Comparison of ENCODE assay signal across 17 cellular contexts in genomic region chr9:117092582-117092981, GRCh38.
A peak's percentile ranks its signal among the peaks of the same experiment; 100 is the strongest.
DNase-seq lines count a peak whose midpoint lies in the region; ATAC-seq, FAIRE-seq and TF ChIP-seq lines count a peak whose summit lies in the region.
"Had no signal": no experiment of that assay in that cellular context is flagged by ENCODE, and none has a peak within 500 bp of the region (broad histone marks: within the 10 kb centered on the region; RNA-seq: fewer than 3 reads in every experiment).

No MANE protein-coding gene starts in this region.

- in situ Hi-C loops in HepG2 (cut with HindIII; ENCODE audit: extremely low pct_ligation_motif_present, low pct_unique_long_range_greater_than_20kb) = no loop called here

- no peaks in the 10 kb centered on the region for H4K20me1 ChIP-seq in HepG2 (ENCODE audit: insufficient read depth, low read length)

- DNase-seq in HepG2 (ENCODE audit: low spot score) = no peak
- no peak for DNase-seq in right lobe of liver
- peak; percentile 4 for DNase-seq in T1000 (lab: John Stamatoyannopoulos, UW)
- DNase-seq in foreskin keratinocyte = peak in 1 of 2 donors; percentile 64
- no peak for DNase-seq in COLO668 (lab: John Stamatoyannopoulos, UW; ENCODE audit: unreplicated experiment)
- DNase-seq in epidermal melanocyte (ENCODE audit: insufficient read length, low spot score) = no peak
- no peak for DNase-seq in T-helper 9 cell
- no peak for DNase-seq in NCI-H345 treated with DMSO at 0.1 percent for 48 hours (lab: John Stamatoyannopoulos, UW; ENCODE audit: unreplicated experiment)
- DNase-seq: activated effector memory CD4-positive, alpha-beta T cell treated with anti-CD3 and anti-CD28 coated beads, Interleukin-2, amount 50 U/mL, for 16 hours; anterior cingulate cortex; dermis blood vessel endothelial cell; H7; NCI-H1048; stimulated activated CD4-positive, alpha-beta T cell treated with anti-CD3 and anti-CD28 coated beads, Interleukin-4, amount 100 ng/mL, for 24 hours; tibial artery had no signal

- TF ChIP-seq CTCF in HepG2 (CRISPR knock-in tag; IDR thresholded peaks at IDR 0.05) (no peak), right lobe of liver (IDR thresholded peaks at IDR 0.05) (no peak), foreskin keratinocyte (conservative IDR thresholded peaks at IDR 0.05) (no peak)

- TF ChIP-seq POLR2A in HepG2 (IDR thresholded peaks at IDR 0.05; ENCODE audit: insufficient read depth in 1 of 2, low read depth in 2 of 2, low read length in 2 of 2) (no peak), right lobe of liver (IDR thresholded peaks at IDR 0.05) (no peak)

- H3K9me3 ChIP-seq in HepG2 (ENCODE audit: low read length) (no peaks in the 10 kb centered on the region), right lobe of liver (no peaks in the 10 kb centered on the region)
- H3K9me3 ChIP-seq: neutrophil, SJSA1, tibial artery had no signal

- no peak for ATAC-seq in HepG2
- ATAC-seq in right lobe of liver = no peak
- ATAC-seq in foreskin keratinocyte = peak; percentile 95

- H3K27me3 ChIP-seq in HepG2 (ENCODE audit: control insufficient read depth in 1 of 2, insufficient read depth in 2 of 2, low read length in 2 of 2) (no peaks in the 10 kb centered on the region), right lobe of liver (no peaks in the 10 kb centered on the region), foreskin keratinocyte (no peaks in the 10 kb centered on the region)
- H3K27me3 ChIP-seq: neutrophil, SJSA1, tibial artery had no signal

- H3K4me3 ChIP-seq in HepG2 (replicated peaks in 1 of 3; ENCODE audit: insufficient read depth in 1 of 3, low read depth in 2 of 3, low read length in 3 of 3) (no peak overlapping the region), right lobe of liver (no peak overlapping the region)
- H3K4me3 ChIP-seq: SJSA1, tibial artery had no signal

- no peak overlapping the region for H3K4me2 ChIP-seq in HepG2 (ENCODE audit: low read depth, low read length)

- TF ChIP-seq EP300 in HepG2 (IDR thresholded peaks at IDR 0.05; ENCODE audit: low read depth in 2 of 2, low read length in 2 of 2) = no peak
- no peak for TF ChIP-seq EP300 in HepG2 (CRISPR knock-in tag; IDR thresholded peaks at IDR 0.05; ENCODE audit: borderline replicate concordance)

- TF ChIP-seq RAD21 in HepG2 (CRISPR knock-in tag; IDR thresholded peaks at IDR 0.05) = no peak

- H2AFZ ChIP-seq in HepG2 (ENCODE audit: low read length) = no peak overlapping the region

- no peaks in the 10 kb centered on the region for H3K79me2 ChIP-seq in HepG2 (ENCODE audit: insufficient read depth, low read length)

- H3K36me3 ChIP-seq in HepG2 (replicated peaks in 1 of 2; ENCODE audit: control insufficient read depth in 1 of 2, insufficient read depth in 2 of 2, low read length in 2 of 2) (no peaks in the 10 kb centered on the region), right lobe of liver (no peaks in the 10 kb centered on the region)
- H3K36me3 ChIP-seq: neutrophil, SJSA1, tibial artery had no signal

- H3K9ac ChIP-seq in HepG2 (ENCODE audit: insufficient read depth, low read depth, low read length) = no peak overlapping the region

- H3K4me1 ChIP-seq in HepG2 (ENCODE audit: insufficient read depth, low read length) (no peaks in the 10 kb centered on the region), right lobe of liver (no peaks in the 10 kb centered on the region), foreskin keratinocyte (peaks cover 13% of the 10 kb centered on the region)

- CTCF ChIA-PET in HepG2 (lab: Yijun Ruan, JAX; ENCODE audit: low intra/inter-chr PET ratio, low total read pairs) = no interaction called here

- no peak for FAIRE-seq in HepG2 (lab: Jason Lieb, UNC)

- BruUV-seq in HepG2 (replicated peaks; lab: Mats Ljungman, UMichigan) = no TSS peak

- no peak overlapping the region for H3K27ac ChIP-seq in HepG2 (ENCODE audit: extremely low read length, insufficient read depth, low read length)
- no peak overlapping the region for H3K27ac ChIP-seq in right lobe of liver
- H3K27ac ChIP-seq in foreskin keratinocyte = no peak overlapping the region
- H3K27ac ChIP-seq: neutrophil, SJSA1, tibial artery had no signal

- POLR2A ChIA-PET in HepG2 (lab: Yijun Ruan, JAX) = no interaction called here

- WGBS in HepG2 (ENCODE audit: low lambda C conversion rate) = 0% methylated on average over 1 of the region's 1 CpG
- WGBS in right lobe of liver (ENCODE audit: insufficient coverage, low coverage, low lambda C conversion rate, missing lambda C conversion rate) = 0% methylated on average over 1 of the region's 1 CpG

- intact Hi-C loops in HepG2 (cut with micrococcal nuclease; ENCODE audit: unreplicated experiment) (no loop called here), right lobe of liver (cut with DNase I) (no loop called here)

TF ChIP-seq in HepG2, 621 proteins besides CTCF, POLR2A, EP300 and RAD21:
- TF ChIP-seq NFYC (CRISPR knock-in tag; IDR thresholded peaks at IDR 0.05) = no peak
- peak; percentile 46; the same call in 1 of the 2 replicates for TF ChIP-seq NFE2 (CRISPR knock-in tag; IDR thresholded peaks at IDR 0.05)
- TF ChIP-seq ZNF572 (CRISPR knock-in tag; IDR thresholded peaks at IDR 0.05) = no peak
- TF ChIP-seq TGIF2 (CRISPR knock-in tag; IDR thresholded peaks at IDR 0.05) = no peak
- TF ChIP-seq ZNF775 (CRISPR knock-in tag; IDR thresholded peaks at IDR 0.05; ENCODE audit: borderline replicate concordance) = no peak
- TF ChIP-seq DPF2 (CRISPR knock-in tag; IDR thresholded peaks at IDR 0.05; ENCODE audit: borderline replicate concordance, low read depth) = no peak
- no peak for TF ChIP-seq ZNF337 (CRISPR knock-in tag; IDR thresholded peaks at IDR 0.05; ENCODE audit: borderline replicate concordance, low read depth)
- TF ChIP-seq RBFOX2 (IDR thresholded peaks at IDR 0.05; ENCODE audit: low read depth, low read length) = no peak
- no peak for TF ChIP-seq PLRG1 (conservative IDR thresholded peaks at IDR 0.05)
- no peak for TF ChIP-seq DNMT1 (CRISPR knock-in tag; IDR thresholded peaks at IDR 0.05)
- TF ChIP-seq NFE2L2 (IDR thresholded peaks at IDR 0.05; ENCODE audit: low read length) = peak; percentile 81
- no peak for TF ChIP-seq PAX8 (CRISPR knock-in tag; IDR thresholded peaks at IDR 0.05; ENCODE audit: borderline replicate concordance)
- TF ChIP-seq ZSCAN29 (CRISPR knock-in tag; conservative IDR thresholded peaks at IDR 0.05) = no peak
- no peak for TF ChIP-seq ZNF609 (CRISPR knock-in tag; IDR thresholded peaks at IDR 0.05; ENCODE audit: borderline replicate concordance)
- TF ChIP-seq ZNF563 (CRISPR knock-in tag; IDR thresholded peaks at IDR 0.05) = no peak
- TF ChIP-seq MAFK (conservative IDR thresholded peaks at IDR 0.05 in 1 of 2, IDR thresholded peaks at IDR 0.05 in 1 of 2; ENCODE audit: low read length in 2 of 2) = peak; percentile 48 to 51
TF ChIP-seq in HepG2: peak in this region for 3.
